Comparison of ENCODE assay signal across 25 cellular contexts in the genomic region with DNA sequence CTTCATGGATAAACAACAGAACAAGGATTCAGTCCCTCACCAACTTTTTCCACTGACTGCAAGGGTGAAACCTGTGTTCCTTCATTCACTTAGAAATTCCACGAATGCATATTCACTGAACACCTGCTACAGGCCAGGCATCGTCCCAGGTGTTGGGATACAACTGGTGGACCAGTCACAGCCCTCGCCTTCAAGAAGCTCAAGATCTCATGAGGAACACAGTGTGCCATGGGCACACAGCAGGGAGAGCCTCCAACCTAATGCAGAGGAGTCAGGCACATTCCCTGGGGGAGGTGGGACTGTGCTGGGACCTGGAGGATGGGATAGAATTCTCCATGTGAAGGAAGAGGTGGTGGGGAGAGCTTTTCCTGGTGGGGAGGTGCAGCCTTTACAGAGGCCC.
DNase-seq lines count a peak whose midpoint lies in the region; ATAC-seq, FAIRE-seq and TF ChIP-seq lines count a peak whose summit lies in the region.
"Had no signal": no experiment of that assay in that cellular context is flagged by ENCODE, and none has a peak within 500 bp of the region (broad histone marks: within the 10 kb centered on the region; RNA-seq: fewer than 3 reads in every experiment).

No MANE protein-coding gene starts in this region.

- H3K4me2 ChIP-seq in H1 (ENCODE audit: insufficient read depth in 1 of 2, low read depth in 2 of 2, low read length in 2 of 2): no peak overlapping the region
- H3K4me2 ChIP-seq: PC-9 had no signal

- no peak overlapping the region for H4K5ac ChIP-seq in H1 (ENCODE audit: insufficient read length, low read depth, low read length)

- no peaks in the 10 kb centered on the region for H3K27me3 Mint-ChIP-seq in progenitor cell of endocrine pancreas

- H3K27me3 ChIP-seq in left ventricle myocardium inferior (ENCODE audit: low read depth): no peaks in the 10 kb centered on the region
- no peaks in the 10 kb centered on the region for H3K27me3 ChIP-seq in H1 (replicated peaks in 1 of 4; ENCODE audit: control insufficient read depth in 3 of 4, extremely low read depth in 1 of 4, insufficient read depth in 3 of 4, low read length in 3 of 4)
- H3K27me3 ChIP-seq in tibial artery: no peaks in the 10 kb centered on the region
- H3K27me3 ChIP-seq in HAP-1 (ENCODE audit: low read depth): 0 out of 2 replicates have a peak, but pooled peaks cover 3% of the 10 kb centered on the region

- H2BK5ac ChIP-seq in H1 (ENCODE audit: low read depth, low read length): no peak overlapping the region; the same call in 1 of the 2 replicates

- POLR2A ChIA-PET in H1 (lab: Charles Lee; ENCODE audit: partially characterized antibody): no interaction called here

- H3K56ac ChIP-seq in H1 (replicated peaks; ENCODE audit: insufficient read length, low read depth, low read length): no peak overlapping the region

- peak overlapping the region; percentile 24 for H2BK120ac ChIP-seq in H1 (replicated peaks; ENCODE audit: low read depth, low read length)

- H3K4me1 Mint-ChIP-seq in progenitor cell of endocrine pancreas (ENCODE audit: low read depth): peaks cover 6% of the 10 kb centered on the region

- H2AFZ ChIP-seq in H1 (ENCODE audit: low read length): no peak overlapping the region
- H2AFZ ChIP-seq: PC-9 had no signal

- H3K4me3 Mint-ChIP-seq in progenitor cell of endocrine pancreas (ENCODE audit: low read depth): no peak overlapping the region
- H3K4me3 Mint-ChIP-seq: HFFc6 had no signal

- no peak for ATAC-seq in left cardiac atrium

- peak overlapping the region; percentile 32; the same call in 1 of the 2 replicates for H2AK5ac ChIP-seq in H1 (ENCODE audit: low read depth, low read length)

- no peak for FAIRE-seq in H1 (lab: Jason Lieb, UNC)
- FAIRE-seq: GM12891, H54, HTR-8/SVneo had no signal

- H3K4me3 ChIP-seq in left ventricle myocardium inferior (no peak overlapping the region), H1 (ENCODE audit: extremely low read depth in 1 of 4, insufficient read depth in 2 of 4, low read depth in 3 of 4, low read length in 4 of 4) (no peak overlapping the region), tibial artery (no peak overlapping the region), HAP-1 (no peak overlapping the region)
- H3K4me3 ChIP-seq: PC-9 had no signal

- peak overlapping the region; percentile 83; the same call in 1 of the 2 replicates for H2BK12ac ChIP-seq in H1 (ENCODE audit: low read depth, low read length)

- H3K79me2 ChIP-seq in H1 (ENCODE audit: control insufficient read depth in 1 of 2, insufficient read depth in 2 of 2, low read length in 2 of 2): peaks cover 0 to 2% of the 10 kb centered on the region in 2 experiments; a peak in 1 of 4 replicates

- in situ Hi-C loops in GM13976 (cut with MboI; ENCODE audit: low sequenced_read_pairs, unreplicated experiment) (loop anchor here (10.0 kb wide), 1 partner anchor 372 kb away; no protein-coding TSS in a partner anchor), HAP-1 (cut with MboI; ENCODE audit: low sequenced_read_pairs) (no loop called here)

- H3K4me1 ChIP-seq in left ventricle myocardium inferior (peaks cover 26% of the 10 kb centered on the region), H1 (replicated peaks in 1 of 4; ENCODE audit: control insufficient read depth in 3 of 4, insufficient read depth in 4 of 4, low read length in 3 of 4) (peaks cover 0 to 16% (median 6%) of the 10 kb centered on the region in 4 experiments; a peak in 4 of 7 replicates), tibial artery (peaks cover 0 to 90% (median 17%) of the 10 kb centered on the region in 4 donors), HAP-1 (no peaks in the 10 kb centered on the region; the same call in 1 of the 2 replicates)

- H3K23me2 ChIP-seq in H1 (ENCODE audit: low read depth, low read length): peaks cover 2% of the 10 kb centered on the region; the same call in 1 of the 2 replicates

- H3K18ac ChIP-seq in H1 (ENCODE audit: extremely low read depth, low read length): no peak overlapping the region; the same call in 1 of the 2 replicates

- H3K4ac ChIP-seq in H1 (replicated peaks; ENCODE audit: insufficient read length, low read depth, low read length): peak overlapping the region; percentile 61

- no peak for TF ChIP-seq RAD21 in H1 (IDR thresholded peaks at IDR 0.05 in 1 of 2, conservative IDR thresholded peaks at IDR 0.05 in 1 of 2; ENCODE audit: low read depth in 2 of 2, low read length in 2 of 2)

- H3K9me3 ChIP-seq in left ventricle myocardium inferior (replicated peaks) (no peaks in the 10 kb centered on the region), H1 (ENCODE audit: insufficient read depth in 2 of 2, low read depth in 1 of 2, low read length in 1 of 2) (no peaks in the 10 kb centered on the region), tibial artery (no peaks in the 10 kb centered on the region), HAP-1 (no peaks in the 10 kb centered on the region)

- H3K9me3 Mint-ChIP-seq in progenitor cell of endocrine pancreas (ENCODE audit: low read depth): no peaks in the 10 kb centered on the region
- H3K9me3 Mint-ChIP-seq: HFFc6 had no signal

- CTCF ChIA-PET in H1 (lab: Charles Lee; ENCODE audit: partially characterized antibody): interaction anchor here (0.7 to 1.5 kb wide), 5 partner anchors 11 to 395 kb away, joined by 3 to 5 read pairs (median 4); no protein-coding TSS in a partner anchor

- H4K8ac ChIP-seq in H1 (ENCODE audit: extremely low read depth, insufficient read depth, low read length): no peak overlapping the region

- no peak overlapping the region for H3K23ac ChIP-seq in H1 (ENCODE audit: insufficient read length)

- H3K9ac ChIP-seq in H1 (replicated peaks in 1 of 4; ENCODE audit: extremely low read depth in 1 of 4, low read depth in 3 of 4, low read length in 3 of 4): no peak overlapping the region

- H2BK15ac ChIP-seq in H1 (ENCODE audit: low read length): 0 out of 2 replicates have a peak overlapping the region, but pooled peaks have one; percentile 23

- DNase-seq in left ventricle myocardium inferior: no peak
- no peak for DNase-seq in left cardiac atrium
- no peak for DNase-seq in H1 (ENCODE audit: low read depth in 1 of 2, low spot score in 2 of 2)
- no peak for DNase-seq in progenitor cell of endocrine pancreas (ENCODE audit: low spot score, unreplicated experiment)
- DNase-seq in tibial artery: no peak
- DNase-seq in GM13976 (ENCODE audit: low spot score): no peak
- DNase-seq in retina: no peak
- DNase-seq in HAP-1 (ENCODE audit: low spot score in 2 of 2): no peak
- DNase-seq: Calu3, DMS79 treated with DMSO at 0.1 percent for 48 hours, GF-D8, HFFc6, KBM-7, MV-4-11, NCI-H1105, NCI-H1436 treated with DMSO at 0.1 percent for 48 hours, NCI-H187 treated with DMSO at 0.1 percent for 48 hours, NCI-H2107, NCI-H446 treated with DMSO at 0.1 percent for 48 hours, NCI-H526 treated with DMSO at 0.1 percent for 48 hours, PC-9, SHP77 had no signal

- no peak for TF ChIP-seq POLR2A in H1 (IDR thresholded peaks at IDR 0.05; ENCODE audit: control extremely low read depth in 1 of 2, low read depth in 2 of 2, low read length in 2 of 2)

- no peak for TF ChIP-seq EP300 in H1 (IDR thresholded peaks at IDR 0.05; ENCODE audit: borderline replicate concordance in 1 of 2, low read depth in 2 of 2, low read length in 2 of 2)

- no peaks in the 10 kb centered on the region for H3K79me1 ChIP-seq in H1 (ENCODE audit: low read depth, low read length)

- no peak overlapping the region for H3K14ac ChIP-seq in H1 (ENCODE audit: insufficient read length)

- H3K36me3 ChIP-seq in left ventricle myocardium inferior (peaks cover 65% of the 10 kb centered on the region), H1 (ENCODE audit: control insufficient read depth in 2 of 4, insufficient read depth in 4 of 4, low read length in 3 of 4) (peaks cover 0 to 9% (median 2%) of the 10 kb centered on the region in 4 experiments; a peak in 3 of 8 replicates), tibial artery (peaks cover 40 to 58% (median 41%) of the 10 kb centered on the region in 3 donors), HAP-1 (replicated peaks) (no peaks in the 10 kb centered on the region)

- peak overlapping the region; percentile 62 for H2BK20ac ChIP-seq in H1 (ENCODE audit: low read length)

- TF ChIP-seq CTCF in left ventricle myocardium inferior (IDR thresholded peaks at IDR 0.05; ENCODE audit: borderline replicate concordance) (no peak), H1 (IDR thresholded peaks at IDR 0.05; ENCODE audit: control extremely low read depth in 1 of 3, insufficient read depth in 1 of 3, low read depth in 1 of 3, low read length in 3 of 3) (no peak), progenitor cell of endocrine pancreas (IDR thresholded peaks at IDR 0.05; ENCODE audit: unreplicated experiment) (no peak), tibial artery (IDR thresholded peaks at IDR 0.05) (no peak), GM13976 (IDR thresholded peaks at IDR 0.05; ENCODE audit: borderline replicate concordance, control extremely low read depth, extremely low read depth, insufficient read depth, missing control alignments) (no peak)

- 93% methylated on average over 3 of the region's 3 CpGs; no CpG with 5 or more reads in 1 of the 2 experiments for WGBS in H1 (ENCODE audit: extremely low coverage in 1 of 2, insufficient coverage in 1 of 2, insufficient read length in 1 of 2, insufficient replicate concordance in 2 of 2, low coverage in 1 of 2, low lambda C conversion rate in 2 of 2, missing lambda C conversion rate in 1 of 2), 2 experiments

- H3K27ac ChIP-seq in left ventricle myocardium inferior (replicated peaks) (peak overlapping the region; percentile 28), H1 (ENCODE audit: low read depth, low read length) (no peak overlapping the region), tibial artery (peak overlapping the region; percentile 61 to 71)
- H3K27ac ChIP-seq: PC-9 had no signal

- H4K20me1 ChIP-seq in H1 (replicated peaks in 1 of 2; ENCODE audit: control insufficient read depth in 1 of 2, insufficient read depth in 2 of 2, low read length in 2 of 2): no peaks in the 10 kb centered on the region

- H4K91ac ChIP-seq in H1 (replicated peaks; ENCODE audit: insufficient read length, low read length): peak overlapping the region; percentile 62

- intact Hi-C loops in left ventricle myocardium inferior (cut with micrococcal nuclease) (loop anchor here (5.0 kb wide), 2 partner anchors 379 to 394 kb away; no protein-coding TSS in a partner anchor), left cardiac atrium (cut with DNase I) (loop anchor here (5.0 to 10.0 kb wide), 3 partner anchors 379 to 394 kb away; no protein-coding TSS in a partner anchor), tibial artery (cut with DNase I; ENCODE audit: low total_unique reads) (no loop called here)

- peaks cover 37% of the 10 kb centered on the region for H3K36me3 Mint-ChIP-seq in progenitor cell of endocrine pancreas (ENCODE audit: insufficient read depth)

- H3K27ac Mint-ChIP-seq in progenitor cell of endocrine pancreas: peak overlapping the region; percentile 16
- H3K27ac Mint-ChIP-seq: HFFc6 had no signal
